ENCODE assay signal across 8 cellular contexts in genomic region chr5:1539393-1540161, GRCh38. TPM values are rescaled to one million over a fixed set of nuclear protein-coding genes. Genes with fewer than 3 reads are reported as not detected.
A peak's percentile ranks its signal among the peaks of the same experiment; 100 is the strongest.
DNase-seq lines count a peak whose midpoint lies in the region; ATAC-seq and TF ChIP-seq lines count a peak whose summit lies in the region.
"Not testable (repeated sequence)": the region's sequence is repeated elsewhere in the genome, so short reads cannot be mapped to it uniquely, and the experiment has no call there.

No MANE protein-coding gene starts in this region.

- ATAC-seq in left lobe of liver; natural killer cell; stimulated activated naive B cell treated with anti-CD40 and anti-IgM and Interleukin-4, amounts not matched to agents 10 μg/mL and 1 μg/mL and 100 μg/mL, for 72 hours (replicated peaks); aorta (ENCODE audit: low FRiP score): not testable (repeated sequence)

- H3K4me3 ChIP-seq in CD8-positive, alpha-beta memory T cell (ENCODE audit: low read length); effector memory CD4-positive, alpha-beta T cell (ENCODE audit: insufficient read depth, low read depth, low read length, poor library complexity, severe bottlenecking); aorta (ENCODE audit: low read length in 2 of 2): not testable (repeated sequence)

- not testable (repeated sequence) for H3K27me3 Mint-ChIP-seq in CD8-positive, alpha-beta memory T cell; activated naive CD8-positive, alpha-beta T cell; natural killer cell (ENCODE audit: low read depth in 2 of 2); stimulated activated naive B cell treated with anti-CD40 and anti-IgM and Interleukin-4, amounts not matched to agents 10 μg/mL and 1 μg/mL and 100 μg/mL, for 72 hours

- peaks cover 26% of the 10 kb centered on the region for H3K4me1 ChIP-seq in CD8-positive, alpha-beta memory T cell (ENCODE audit: insufficient read depth, low read length)
- not testable (repeated sequence) for H3K4me1 ChIP-seq in effector memory CD4-positive, alpha-beta T cell (ENCODE audit: control insufficient read depth, insufficient read depth, low read length, poor library complexity, severe bottlenecking); aorta (ENCODE audit: control insufficient read depth in 1 of 2, insufficient read depth in 2 of 2, low read length in 2 of 2)

- H3K9me3 Mint-ChIP-seq in CD8-positive, alpha-beta memory T cell; activated naive CD8-positive, alpha-beta T cell (ENCODE audit: low read depth); natural killer cell; stimulated activated naive B cell treated with anti-CD40 and anti-IgM and Interleukin-4, amounts not matched to agents 10 μg/mL and 1 μg/mL and 100 μg/mL, for 72 hours: not testable (repeated sequence)

- H3K9me3 ChIP-seq in CD8-positive, alpha-beta memory T cell (ENCODE audit: low read length); effector memory CD4-positive, alpha-beta T cell (ENCODE audit: control insufficient read depth, low read length); aorta (ENCODE audit: control insufficient read depth, low read length): not testable (repeated sequence)

- not testable (repeated sequence) for H3K36me3 ChIP-seq in CD8-positive, alpha-beta memory T cell (ENCODE audit: insufficient read depth, low read length); effector memory CD4-positive, alpha-beta T cell (ENCODE audit: control insufficient read depth, insufficient read depth, low read length); aorta (ENCODE audit: control insufficient read depth in 1 of 2, insufficient read depth in 2 of 2, low read length in 1 of 2)

- peaks cover 27 to 34% (median 30%) of the 10 kb centered on the region in 3 donors for H3K4me1 Mint-ChIP-seq in CD8-positive, alpha-beta memory T cell
- H3K4me1 Mint-ChIP-seq in activated naive CD8-positive, alpha-beta T cell (ENCODE audit: low read depth) = peaks cover 30% of the 10 kb centered on the region
- H3K4me1 Mint-ChIP-seq in natural killer cell = peaks cover 36 to 37% of the 10 kb centered on the region in 2 donors
- peaks cover 24 to 35% of the 10 kb centered on the region in 2 donors for H3K4me1 Mint-ChIP-seq in stimulated activated naive B cell treated with anti-CD40 and anti-IgM and Interleukin-4, amounts not matched to agents 10 μg/mL and 1 μg/mL and 100 μg/mL, for 72 hours

- peak in 1 of 5 donors; percentile 43 for DNase-seq in CD8-positive, alpha-beta memory T cell
- DNase-seq in activated CD4-positive, CD25-positive, alpha-beta regulatory T cell treated with anti-CD3 and anti-CD28 coated beads, Interleukin-2, amount 50 U/mL, for 72 hours = peak; percentile 21
- not testable (repeated sequence) for DNase-seq in effector memory CD4-positive, alpha-beta T cell; natural killer cell; stimulated activated naive B cell treated with anti-CD40 and anti-IgM and Interleukin-4, amounts not matched to agents 10 μg/mL and 1 μg/mL and 100 μg/mL, for 72 hours
- peak; percentile 37 for DNase-seq in left lobe of liver (ENCODE audit: low spot score)
- peak; percentile 34 to 69 for DNase-seq in aorta

- H3K4me3 Mint-ChIP-seq in CD8-positive, alpha-beta memory T cell; activated naive CD8-positive, alpha-beta T cell; natural killer cell; stimulated activated naive B cell treated with anti-CD40 and anti-IgM and Interleukin-4, amounts not matched to agents 10 μg/mL and 1 μg/mL and 100 μg/mL, for 72 hours: not testable (repeated sequence)

- peak overlapping the region; percentile 68 to 97 (median 91) for H3K27ac Mint-ChIP-seq in CD8-positive, alpha-beta memory T cell
- peak overlapping the region; percentile 62 for H3K27ac Mint-ChIP-seq in activated naive CD8-positive, alpha-beta T cell
- H3K27ac Mint-ChIP-seq in natural killer cell = peak overlapping the region; percentile 93 to 99
- peak overlapping the region; percentile 70 for H3K27ac Mint-ChIP-seq in stimulated activated naive B cell treated with anti-CD40 and anti-IgM and Interleukin-4, amounts not matched to agents 10 μg/mL and 1 μg/mL and 100 μg/mL, for 72 hours

- WGBS in aorta, 2 donors = 79 to 82% methylated on average over 7 to 8 of the region's 8 CpGs

- H3K36me3 Mint-ChIP-seq in CD8-positive, alpha-beta memory T cell; activated naive CD8-positive, alpha-beta T cell; natural killer cell; stimulated activated naive B cell treated with anti-CD40 and anti-IgM and Interleukin-4, amounts not matched to agents 10 μg/mL and 1 μg/mL and 100 μg/mL, for 72 hours: not testable (repeated sequence)

- CTCF ChIA-PET in CD8-positive, alpha-beta memory T cell (lab: Charles Lee) = interaction anchor here (1.6 kb wide), 1 partner anchor 160 kb away, joined by 4 read pairs; no protein-coding TSS in a partner anchor

- peak overlapping the region; percentile 40 for H3K27ac ChIP-seq in CD8-positive, alpha-beta memory T cell (ENCODE audit: low read depth, low read length)
- peak overlapping the region; percentile 37 for H3K27ac ChIP-seq in effector memory CD4-positive, alpha-beta T cell (ENCODE audit: insufficient read depth, low read length, poor library complexity, severe bottlenecking)
- not testable (repeated sequence) for H3K27ac ChIP-seq in aorta (ENCODE audit: low read depth in 1 of 2, low read length in 2 of 2)

- POLR2A ChIA-PET in CD8-positive, alpha-beta memory T cell (lab: Charles Lee) = not testable (repeated sequence)

- intact Hi-C loops in natural killer cell (cut with micrococcal nuclease) = loop anchor here (10.0 kb wide), 1 partner anchor 165 kb away; no protein-coding TSS in a partner anchor
- intact Hi-C loops in aorta (cut with DNase I) = not testable (repeated sequence)

- TF ChIP-seq CTCF in natural killer cell (IDR thresholded peaks at IDR 0.05) = not testable (repeated sequence)

- H3K27me3 ChIP-seq in CD8-positive, alpha-beta memory T cell (ENCODE audit: insufficient read depth, low read length, poor library complexity, severe bottlenecking); effector memory CD4-positive, alpha-beta T cell (replicated peaks; ENCODE audit: control insufficient read depth, insufficient read depth, low read length, poor library complexity, severe bottlenecking); aorta (ENCODE audit: control insufficient read depth in 1 of 2, insufficient read depth in 2 of 2, low read length in 1 of 2): not testable (repeated sequence)

RNA-seq across cellular contexts. Expression of gene LPCAT1, which starts 15.8 kb away (rescaled TPM):
- 100 to 1,000 TPM in 1 of 2 experiments, 10 to 100 TPM in 1; 92.5 to 101 TPM for total RNA-seq in CD8-positive, alpha-beta memory T cell
- polyA plus RNA-seq in CD8-positive, alpha-beta memory T cell = 95.9 TPM
- 8.9 TPM for total RNA-seq in left lobe of liver
- total RNA-seq in natural killer cell = 100 to 1,000 TPM; 196 to 302 (median 252) TPM
- total RNA-seq in aorta = 10 to 100 TPM; 38.7 to 68.7 TPM
- 10 to 100 TPM in 1 of 2 donors, 1 to 10 TPM in 1; 6.4 to 34.2 TPM for polyA plus RNA-seq in aorta
